14 cellular contexts compared by ENCODE assay signal in the genomic region with DNA sequence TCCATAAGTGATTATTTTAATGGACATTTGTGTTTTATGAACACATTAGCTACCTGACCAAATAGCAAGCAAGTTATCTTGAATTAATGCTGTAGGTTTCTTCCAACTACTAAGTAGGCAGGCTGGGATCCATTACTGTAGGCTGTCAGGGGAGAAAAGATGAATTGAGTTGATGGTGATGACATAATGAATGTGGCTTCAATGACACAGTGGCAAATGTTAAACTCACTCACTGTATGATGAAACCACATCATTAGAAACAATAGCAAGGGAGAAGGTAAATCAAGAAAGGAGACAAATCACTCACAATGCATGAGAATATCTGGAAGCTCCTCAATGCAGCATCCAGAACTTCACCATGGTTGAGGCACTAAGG.
DNase-seq lines count a peak whose midpoint lies in the region; ATAC-seq and TF ChIP-seq lines count a peak whose summit lies in the region.
"Had no signal": no experiment of that assay in that cellular context is flagged by ENCODE, and none has a peak within 500 bp of the region (broad histone marks: within the 10 kb centered on the region; RNA-seq: fewer than 3 reads in every experiment).

No MANE protein-coding gene starts in this region.

- DNase-seq in HL-60 (ENCODE audit: low read depth in 1 of 2, low spot score in 1 of 2) (peak in 1 of 2 experiments; percentile 35), left colon (no peak), foreskin melanocyte (no peak), AG20443 (ENCODE audit: low spot score) (no peak), NCI-H2107 (lab: John Stamatoyannopoulos, UW) (no peak)
- DNase-seq in activated naive CD4-positive, alpha-beta T cell treated with anti-CD3 and anti-CD28 coated beads, Interleukin-2, amount 10 ng/mL, durations not matched to agents 7 days and 5 days: no peak
- DNase-seq: esophagus squamous epithelium; mesenchymal stem cell; NCI-H748 treated with DMSO at 0.1 percent for 48 hours; SJCRH30; stimulated activated naive CD4-positive, alpha-beta T cell treated with Interleukin-2 at 50 U/mL for 16 hours had no signal

- H3K4me3 ChIP-seq in HL-60 (replicated peaks; ENCODE audit: insufficient read depth, low read length): no peak overlapping the region
- H3K4me3 ChIP-seq: esophagus squamous epithelium, SJCRH30 had no signal

- H3K27me3 Mint-ChIP-seq in activated naive CD4-positive, alpha-beta T cell treated with anti-CD3 and anti-CD28 coated beads, Interleukin-2, amount 10 ng/mL, durations not matched to agents 7 days and 5 days: no peaks in the 10 kb centered on the region
- H3K27me3 Mint-ChIP-seq: progenitor cell of endocrine pancreas had no signal

- no peak overlapping the region for H3K27ac Mint-ChIP-seq in activated naive CD4-positive, alpha-beta T cell treated with anti-CD3 and anti-CD28 coated beads, Interleukin-2, amount 10 ng/mL, durations not matched to agents 7 days and 5 days

- TF ChIP-seq CTCF in HL-60 (IDR thresholded peaks at IDR 0.05; ENCODE audit: insufficient read depth, low read length): no peak

- no peak overlapping the region for H3K4me3 Mint-ChIP-seq in activated naive CD4-positive, alpha-beta T cell treated with anti-CD3 and anti-CD28 coated beads, Interleukin-2, amount 10 ng/mL, durations not matched to agents 7 days and 5 days

- no peaks in the 10 kb centered on the region for H3K36me3 Mint-ChIP-seq in activated naive CD4-positive, alpha-beta T cell treated with anti-CD3 and anti-CD28 coated beads, Interleukin-2, amount 10 ng/mL, durations not matched to agents 7 days and 5 days

- peak overlapping the region; percentile 57 for H3K27ac ChIP-seq in HL-60 (replicated peaks)
- H3K27ac ChIP-seq: esophagus squamous epithelium, SJCRH30 had no signal

- peak; percentile 17 for ATAC-seq in GM18502 (IDR thresholded peaks at IDR 0.05; ENCODE audit: poor library complexity, unreplicated experiment)
- peak; percentile 22 for ATAC-seq in GM21786 (IDR thresholded peaks at IDR 0.05; ENCODE audit: unreplicated experiment)
- peak; percentile 8 for ATAC-seq in left colon

- intact Hi-C loops in left colon (cut with DNase I, micrococcal nuclease): no loop called here

- H3K4me1 Mint-ChIP-seq in activated naive CD4-positive, alpha-beta T cell treated with anti-CD3 and anti-CD28 coated beads, Interleukin-2, amount 10 ng/mL, durations not matched to agents 7 days and 5 days: no peaks in the 10 kb centered on the region

- CTCF ChIA-PET in activated naive CD4-positive, alpha-beta T cell treated with anti-CD3 and anti-CD28 coated beads, Interleukin-2, amount 10 ng/mL, durations not matched to agents 7 days and 5 days (lab: Charles Lee): interaction anchor here (1.3 kb wide), 1 partner anchor 10 kb away, joined by 3 read pairs; no protein-coding TSS in a partner anchor

- no peaks in the 10 kb centered on the region for H3K27me3 ChIP-seq in HL-60 (ENCODE audit: insufficient read depth, poor library complexity, severe bottlenecking)
- H3K27me3 ChIP-seq: esophagus squamous epithelium, SJCRH30 had no signal

- H3K9me3 Mint-ChIP-seq in activated naive CD4-positive, alpha-beta T cell treated with anti-CD3 and anti-CD28 coated beads, Interleukin-2, amount 10 ng/mL, durations not matched to agents 7 days and 5 days: no peaks in the 10 kb centered on the region
